Comparison of ENCODE assay signal across 17 cellular contexts in genomic region chr2:158779621-158780020, GRCh38. TPM values are rescaled to one million over a fixed set of nuclear protein-coding genes. Genes with fewer than 3 reads are reported as not detected.
"Had no signal": no experiment of that assay in that cellular context is flagged by ENCODE, and none has a peak within 500 bp of the region (broad histone marks: within the 10 kb centered on the region; RNA-seq: fewer than 3 reads in every experiment).

No MANE protein-coding gene starts in this region.

- H3K27ac ChIP-seq: brain microvascular endothelial cell, dorsolateral prefrontal cortex, esophagus muscularis mucosa, hepatocyte, parathyroid adenoma had no signal

- H3K9ac ChIP-seq: parathyroid adenoma had no signal

- H2AFZ ChIP-seq: hepatocyte, parathyroid adenoma had no signal

- DNase-seq: activated CD4-positive, CD25-positive, alpha-beta regulatory T cell; activated naive CD4-positive, alpha-beta T cell treated with anti-CD3 and anti-CD28 coated beads, Interleukin-2, amount 50 U/mL, for 16 hours; activated T-cell treated with anti-CD3 and anti-CD28 coated beads, Interleukin-2, amount 50 U/mL, for 1 hour; amniotic stem cell; brain microvascular endothelial cell; cerebellar nuclear complex; dorsolateral prefrontal cortex; kidney glomerular epithelial cell; stimulated activated CD4-positive, alpha-beta T cell treated with anti-CD3 and anti-CD28 coated beads, Interleukin-4, amount 100 ng/mL, for 4 hours; stimulated activated naive CD8-positive, alpha-beta T cell treated with anti-CD3 and anti-CD28 coated beads, Interleukin-15, amount 100 ng/mL, for 72 hours; T-helper 2 cell had no signal

- H3K36me3 ChIP-seq: brain microvascular endothelial cell, esophagus muscularis mucosa had no signal

- H3K4me3 ChIP-seq: dorsolateral prefrontal cortex, esophagus muscularis mucosa, hepatocyte had no signal

- ATAC-seq: stimulated activated naive CD8-positive, alpha-beta T cell treated with anti-CD3 and anti-CD28 coated beads, Interleukin-15, amount 100 ng/mL, for 72 hours had no signal

- H3K27me3 ChIP-seq: brain microvascular endothelial cell, dorsolateral prefrontal cortex, esophagus muscularis mucosa, hepatocyte had no signal

- H3K9me3 ChIP-seq: esophagus muscularis mucosa had no signal

- H3K4me2 ChIP-seq: hepatocyte had no signal

- H3K4me1 ChIP-seq: esophagus muscularis mucosa, parathyroid adenoma had no signal

RNA-seq across cellular contexts. Expression of gene DAPL1, which starts 15.5 kb away (rescaled TPM):
- total RNA-seq: esophagus muscularis mucosa, hepatocyte, liver, mesothelial cell of epicardium, skeletal muscle tissue had no signal
- polyA plus RNA-seq: hepatocyte had no signal
